Comparison of ENCODE assay signal across 15 cellular contexts in genomic region chr14:61539631-61540030, GRCh38.
"Had no signal": no experiment of that assay in that cellular context is flagged by ENCODE, and none has a peak within 500 bp of the region (broad histone marks: within the 10 kb centered on the region; RNA-seq: fewer than 3 reads in every experiment).

No MANE protein-coding gene starts in this region.

- H3K27ac Mint-ChIP-seq: nephron had no signal

- H3K9me3 ChIP-seq: upper lobe of left lung had no signal

- H3K27me3 ChIP-seq: upper lobe of left lung had no signal

- H3K27me3 Mint-ChIP-seq: activated CD4-positive, alpha-beta T cell treated with anti-CD3 and anti-CD28 coated beads, Interleukin-2, amount 10 ng/mL, durations not matched to agents 24 days and 14 days; progenitor cell of endocrine pancreas had no signal

- H3K4me3 Mint-ChIP-seq: activated CD4-positive, alpha-beta T cell treated with anti-CD3 and anti-CD28 coated beads, Interleukin-2, amount 10 ng/mL, durations not matched to agents 24 days and 14 days; nephron had no signal

- DNase-seq: activated CD4-positive, alpha-beta T cell treated with anti-CD3 and anti-CD28 coated beads, Interleukin-2, amount 10 ng/mL, durations not matched to agents 24 days and 14 days; activated gamma-delta T cell treated with Interleukin-2 at 50 U/mL for 16 hours; activated T-cell treated with anti-CD3 and anti-CD28 coated beads, Interleukin-2, amount 50 U/mL, for 1 hour; caudate nucleus; cortex of kidney; erythroblast; hippocampal formation; occipital lobe; right cardiac atrium; small intestine; substantia nigra; upper lobe of left lung had no signal

- H3K4me3 ChIP-seq: lung, upper lobe of left lung had no signal

- H3K9me3 Mint-ChIP-seq: activated CD4-positive, alpha-beta T cell treated with anti-CD3 and anti-CD28 coated beads, Interleukin-2, amount 10 ng/mL, durations not matched to agents 24 days and 14 days; nephron had no signal

- ATAC-seq: right cardiac atrium had no signal
